14 cellular contexts compared by ENCODE assay signal in genomic region chr9:88775037-88775471, GRCh38.
DNase-seq lines count a peak whose midpoint lies in the region; ATAC-seq and TF ChIP-seq lines count a peak whose summit lies in the region.
"Had no signal": no experiment of that assay in that cellular context is flagged by ENCODE, and none has a peak within 500 bp of the region (broad histone marks: within the 10 kb centered on the region; RNA-seq: fewer than 3 reads in every experiment).

No MANE protein-coding gene starts in this region.

- no peak overlapping the region for H3K4me3 Mint-ChIP-seq in activated CD8-positive, alpha-beta T cell treated with anti-CD3 and anti-CD28 coated beads for 36 hours
- H3K4me3 Mint-ChIP-seq in CD14-positive monocyte: no peak overlapping the region
- H3K4me3 Mint-ChIP-seq: stimulated activated naive CD8-positive, alpha-beta T cell treated with anti-CD3 and anti-CD28 coated beads, Interleukin-15, amount 100 ng/mL, for 72 hours had no signal

- no peak overlapping the region for H3K4me3 ChIP-seq in skeletal muscle cell (ENCODE audit: low read depth, low read length)
- H3K4me3 ChIP-seq: spleen had no signal

- no peaks in the 10 kb centered on the region for H3K9me3 Mint-ChIP-seq in activated CD8-positive, alpha-beta T cell treated with anti-CD3 and anti-CD28 coated beads for 36 hours
- peaks cover 0 to 1% (median 0%) of the 10 kb centered on the region in 7 donors for H3K9me3 Mint-ChIP-seq in CD14-positive monocyte
- H3K9me3 Mint-ChIP-seq: stimulated activated naive CD8-positive, alpha-beta T cell treated with anti-CD3 and anti-CD28 coated beads, Interleukin-15, amount 100 ng/mL, for 72 hours had no signal

- peak; percentile 80 for DNase-seq in GM04504 (ENCODE audit: low read depth)
- DNase-seq in fibroblast of the conjunctiva (ENCODE audit: low read depth): peak; percentile 92
- peak; percentile 94 for DNase-seq in skeletal muscle cell (ENCODE audit: low read depth)
- DNase-seq in stimulated activated CD8-positive, alpha-beta memory T cell treated with anti-CD3 and anti-CD28 coated beads, Interleukin-4, amount 100 ng/mL, for 48 hours: no peak
- DNase-seq in activated CD8-positive, alpha-beta T cell treated with anti-CD3 and anti-CD28 coated beads for 36 hours: no peak
- DNase-seq in CD14-positive monocyte (ENCODE audit: low spot score): no peak
- DNase-seq: effector CD4-positive, alpha-beta T cell; left colon; NCI-H1436; RPMI8226; spleen; stimulated activated naive CD8-positive, alpha-beta T cell treated with anti-CD3 and anti-CD28 coated beads, Interleukin-15, amount 100 ng/mL, for 72 hours had no signal

- no peaks in the 10 kb centered on the region for H3K4me1 Mint-ChIP-seq in activated CD8-positive, alpha-beta T cell treated with anti-CD3 and anti-CD28 coated beads for 36 hours (ENCODE audit: low read depth)
- H3K4me1 Mint-ChIP-seq in CD14-positive monocyte: peaks cover 42% of the 10 kb centered on the region

- no peak for TF ChIP-seq CTCF in activated CD8-positive, alpha-beta T cell treated with anti-CD3 and anti-CD28 coated beads for 36 hours (IDR thresholded peaks at IDR 0.05)
- no peak for TF ChIP-seq CTCF in CD14-positive monocyte (IDR thresholded peaks at IDR 0.05)

- ATAC-seq in SK-N-SH treated with all-trans-retinoic acid at 6 μM for 48 hours: peak; percentile 44
- no peak for ATAC-seq in activated CD8-positive, alpha-beta T cell treated with anti-CD3 and anti-CD28 coated beads for 36 hours
- ATAC-seq in GM18867 (IDR thresholded peaks at IDR 0.05; ENCODE audit: unreplicated experiment): no peak
- ATAC-seq: left colon; stimulated activated naive CD8-positive, alpha-beta T cell treated with anti-CD3 and anti-CD28 coated beads, Interleukin-15, amount 100 ng/mL, for 72 hours had no signal

- CTCF ChIA-PET in activated CD8-positive, alpha-beta T cell treated with anti-CD3 and anti-CD28 coated beads for 36 hours (lab: Charles Lee): no interaction called here

- POLR2A ChIA-PET in activated CD8-positive, alpha-beta T cell treated with anti-CD3 and anti-CD28 coated beads for 36 hours (lab: Charles Lee): no interaction called here

- intact Hi-C loops in activated CD8-positive, alpha-beta T cell treated with anti-CD3 and anti-CD28 coated beads for 36 hours (cut with micrococcal nuclease): no loop called here
- intact Hi-C loops in CD14-positive monocyte (cut with micrococcal nuclease): no loop called here

- H3K27me3 Mint-ChIP-seq in activated CD8-positive, alpha-beta T cell treated with anti-CD3 and anti-CD28 coated beads for 36 hours: peaks cover 19% of the 10 kb centered on the region
- H3K27me3 Mint-ChIP-seq in CD14-positive monocyte (ENCODE audit: low read depth in 3 of 3): peaks cover 0 to 6% (median 0%) of the 10 kb centered on the region in 3 donors

- H3K36me3 Mint-ChIP-seq in activated CD8-positive, alpha-beta T cell treated with anti-CD3 and anti-CD28 coated beads for 36 hours (ENCODE audit: low read depth): no peaks in the 10 kb centered on the region
- peaks cover 0 to 6% of the 10 kb centered on the region in 2 donors for H3K36me3 Mint-ChIP-seq in CD14-positive monocyte

- no peak overlapping the region for H3K27ac Mint-ChIP-seq in activated CD8-positive, alpha-beta T cell treated with anti-CD3 and anti-CD28 coated beads for 36 hours
- H3K27ac Mint-ChIP-seq in CD14-positive monocyte: no peak overlapping the region
- H3K27ac Mint-ChIP-seq: stimulated activated naive CD8-positive, alpha-beta T cell treated with anti-CD3 and anti-CD28 coated beads, Interleukin-15, amount 100 ng/mL, for 72 hours had no signal

TF ChIP-seq in SK-N-SH treated with all-trans-retinoic acid at 6 μM for 48 hours, 23 proteins besides CTCF, POLR2A, EP300 and RAD21:
- no peak for TF ChIP-seq CREB5 (CRISPR knock-in tag; IDR thresholded peaks at IDR 0.05; ENCODE audit: low read depth)
- peak; percentile 78 for TF ChIP-seq ISL1 (CRISPR knock-in tag; IDR thresholded peaks at IDR 0.05)
- TF ChIP-seq ZNF70 (CRISPR knock-in tag; IDR thresholded peaks at IDR 0.05): no peak
- no peak for TF ChIP-seq ZFP3 (CRISPR knock-in tag; IDR thresholded peaks at IDR 0.05)
- TF ChIP-seq ZNF8 (CRISPR knock-in tag; IDR thresholded peaks at IDR 0.05): no peak

Comparison
In these comparisons a context has a peak if more than half of its experiments do, and no peak if none do; other contexts are left out.
1. DNase-seq: peak in GM04504 (single experiment), fibroblast of the conjunctiva (single experiment) and skeletal muscle cell (single experiment); none in stimulated activated CD8-positive, alpha-beta memory T cell treated with anti-CD3 and anti-CD28 coated beads, Interleukin-4, amount 100 ng/mL, for 48 hours (single experiment), activated CD8-positive, alpha-beta T cell treated with anti-CD3 and anti-CD28 coated beads for 36 hours (single experiment) and CD14-positive monocyte (single experiment).